Comparison of ENCODE assay signal across 1 cellular context in genomic region chr10:74176380-74177139, GRCh38.
TF ChIP-seq lines count a peak whose summit lies in the region.

No MANE protein-coding gene starts in this region.

TF ChIP-seq in K562, 482 proteins besides CTCF, POLR2A, EP300 and RAD21 (continued from another document and continues in another):
- TF ChIP-seq MGA (IDR thresholded peaks at IDR 0.05) (peak; percentile 96), TAL1 (IDR thresholded peaks at IDR 0.05) (no peak), ZNF75A (CRISPR knock-in tag; IDR thresholded peaks at IDR 0.05) (no peak), ELF1 (tag; IDR thresholded peaks at IDR 0.05) (no peak), ELF4 (CRISPR knock-in tag; IDR thresholded peaks at IDR 0.05) (no peak), BRF1 (IDR thresholded peaks at IDR 0.05; ENCODE audit: borderline replicate concordance, extremely low read depth, insufficient read length) (no peak), ZBTB17 (CRISPR knock-in tag; IDR thresholded peaks at IDR 0.05) (peak; percentile 90), YY1 (IDR thresholded peaks at IDR 0.05; ENCODE audit: borderline replicate concordance in 1 of 3, control insufficient read depth in 1 of 3, extremely low read depth in 1 of 3, insufficient read depth in 3 of 3, insufficient read length in 1 of 3, insufficient replicate concordance in 2 of 3, low read depth in 1 of 3, low read length in 2 of 3) (peak; percentile 96 to 99 (median 98)), REST (CRISPR knock-in tag; IDR thresholded peaks at IDR 0.05; ENCODE audit: low read depth) (peak; percentile 18; the same call in 1 of the 2 replicates), SREBF1 (IDR thresholded peaks at IDR 0.05; ENCODE audit: borderline replicate concordance, low read depth, low read length) (no peak), MEF2D (tag; conservative IDR thresholded peaks at IDR 0.05; ENCODE audit: low read depth) (peak; percentile 73; the same call in 1 of the 2 replicates), NR1H2 (CRISPR knock-in tag; IDR thresholded peaks at IDR 0.05) (no peak), ZNF143 (CRISPR knock-in tag; IDR thresholded peaks at IDR 0.05) (no peak; the same call in 1 of the 2 replicates), ZNF778 (CRISPR knock-in tag; IDR thresholded peaks at IDR 0.05) (no peak), RBBP5 (IDR thresholded peaks at IDR 0.05; ENCODE audit: borderline replicate concordance, insufficient read depth, low read length, poor library complexity, severe bottlenecking) (peak; percentile 99), ZKSCAN3 (CRISPR knock-in tag; IDR thresholded peaks at IDR 0.05) (no peak), ZC3H4 (CRISPR knock-in tag; IDR thresholded peaks at IDR 0.05; ENCODE audit: borderline replicate concordance) (peak; percentile 88; the same call in 1 of the 2 replicates), CTBP1 (IDR thresholded peaks at IDR 0.05; ENCODE audit: borderline replicate concordance) (peak; percentile 96), ZKSCAN8 (CRISPR knock-in tag; IDR thresholded peaks at IDR 0.05) (no peak; the same call in 1 of the 2 replicates), NR4A1 (CRISPR knock-in tag; IDR thresholded peaks at IDR 0.05) (no peak), NR4A1 (tag; IDR thresholded peaks at IDR 0.05) (peak; percentile 89), CHD1 (IDR thresholded peaks at IDR 0.05; ENCODE audit: low read length) (peak; percentile 94), SP1 (CRISPR knock-in tag; IDR thresholded peaks at IDR 0.05) (peak; percentile 89), ZBTB26 (CRISPR knock-in tag; IDR thresholded peaks at IDR 0.05) (peak; percentile 58; the same call in 1 of the 2 replicates), XRCC4 (IDR thresholded peaks at IDR 0.05; ENCODE audit: extremely low read depth, insufficient read depth, insufficient read length) (no peak), CBX3 (IDR thresholded peaks at IDR 0.05; ENCODE audit: borderline replicate concordance in 1 of 2, low read length in 2 of 2) (peak in 1 of 2 experiments; percentile 59; a peak in 2 of 3 replicates), KLF13 (tag; IDR thresholded peaks at IDR 0.05; ENCODE audit: borderline replicate concordance, low read depth) (peak; percentile 87), NR2C1 (IDR thresholded peaks at IDR 0.05) (0 out of 2 replicates have a peak, but pooled peaks have one; percentile 23), NR2C1 (tag; IDR thresholded peaks at IDR 0.05) (no peak; the same call in 1 of the 2 replicates), PPARD (CRISPR knock-in tag; IDR thresholded peaks at IDR 0.05) (no peak), JUN (IDR thresholded peaks at IDR 0.05; ENCODE audit: borderline replicate concordance, low read depth, low read length) (peak; percentile 69; the same call in 1 of the 2 replicates), JUN (CRISPR knock-in tag; IDR thresholded peaks at IDR 0.05; ENCODE audit: borderline replicate concordance) (no peak; the same call in 1 of the 2 replicates), BCL6 (CRISPR knock-in tag; IDR thresholded peaks at IDR 0.05) (peak; percentile 51; the same call in 1 of the 2 replicates), ELF2 (CRISPR knock-in tag; IDR thresholded peaks at IDR 0.05) (peak; percentile 64), PHF8 (IDR thresholded peaks at IDR 0.05; ENCODE audit: borderline replicate concordance, low read length) (peak; percentile 89)
- TF ChIP-seq, protein P1, sequence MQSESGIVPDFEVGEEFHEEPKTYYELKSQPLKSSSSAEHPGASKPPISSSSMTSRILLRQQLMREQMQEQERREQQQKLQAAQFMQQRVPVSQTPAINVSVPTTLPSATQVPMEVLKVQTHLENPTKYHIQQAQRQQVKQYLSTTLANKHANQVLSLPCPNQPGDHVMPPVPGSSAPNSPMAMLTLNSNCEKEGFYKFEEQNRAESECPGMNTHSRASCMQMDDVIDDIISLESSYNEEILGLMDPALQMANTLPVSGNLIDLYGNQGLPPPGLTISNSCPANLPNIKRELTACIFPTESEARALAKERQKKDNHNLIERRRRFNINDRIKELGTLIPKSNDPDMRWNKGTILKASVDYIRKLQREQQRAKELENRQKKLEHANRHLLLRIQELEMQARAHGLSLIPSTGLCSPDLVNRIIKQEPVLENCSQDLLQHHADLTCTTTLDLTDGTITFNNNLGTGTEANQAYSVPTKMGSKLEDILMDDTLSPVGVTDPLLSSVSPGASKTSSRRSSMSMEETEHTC (IDR thresholded peaks at IDR 0.05): peak; percentile 75; the same call in 1 of the 2 replicates
- TF ChIP-seq, protein P2, sequence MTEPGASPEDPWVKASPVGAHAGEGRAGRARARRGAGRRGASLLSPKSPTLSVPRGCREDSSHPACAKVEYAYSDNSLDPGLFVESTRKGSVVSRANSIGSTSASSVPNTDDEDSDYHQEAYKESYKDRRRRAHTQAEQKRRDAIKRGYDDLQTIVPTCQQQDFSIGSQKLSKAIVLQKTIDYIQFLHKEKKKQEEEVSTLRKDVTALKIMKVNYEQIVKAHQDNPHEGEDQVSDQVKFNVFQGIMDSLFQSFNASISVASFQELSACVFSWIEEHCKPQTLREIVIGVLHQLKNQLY (CRISPR knock-in tag; conservative IDR thresholded peaks at IDR 0.05): no peak
- TF ChIP-seq, protein P3, sequence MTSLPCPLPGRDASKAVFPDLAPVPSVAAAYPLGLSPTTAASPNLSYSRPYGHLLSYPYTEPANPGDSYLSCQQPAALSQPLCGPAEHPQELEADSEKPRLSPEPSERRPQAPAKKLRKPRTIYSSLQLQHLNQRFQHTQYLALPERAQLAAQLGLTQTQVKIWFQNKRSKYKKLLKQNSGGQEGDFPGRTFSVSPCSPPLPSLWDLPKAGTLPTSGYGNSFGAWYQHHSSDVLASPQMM (CRISPR knock-in tag; IDR thresholded peaks at IDR 0.05): no peak
- TF ChIP-seq, protein P4, sequence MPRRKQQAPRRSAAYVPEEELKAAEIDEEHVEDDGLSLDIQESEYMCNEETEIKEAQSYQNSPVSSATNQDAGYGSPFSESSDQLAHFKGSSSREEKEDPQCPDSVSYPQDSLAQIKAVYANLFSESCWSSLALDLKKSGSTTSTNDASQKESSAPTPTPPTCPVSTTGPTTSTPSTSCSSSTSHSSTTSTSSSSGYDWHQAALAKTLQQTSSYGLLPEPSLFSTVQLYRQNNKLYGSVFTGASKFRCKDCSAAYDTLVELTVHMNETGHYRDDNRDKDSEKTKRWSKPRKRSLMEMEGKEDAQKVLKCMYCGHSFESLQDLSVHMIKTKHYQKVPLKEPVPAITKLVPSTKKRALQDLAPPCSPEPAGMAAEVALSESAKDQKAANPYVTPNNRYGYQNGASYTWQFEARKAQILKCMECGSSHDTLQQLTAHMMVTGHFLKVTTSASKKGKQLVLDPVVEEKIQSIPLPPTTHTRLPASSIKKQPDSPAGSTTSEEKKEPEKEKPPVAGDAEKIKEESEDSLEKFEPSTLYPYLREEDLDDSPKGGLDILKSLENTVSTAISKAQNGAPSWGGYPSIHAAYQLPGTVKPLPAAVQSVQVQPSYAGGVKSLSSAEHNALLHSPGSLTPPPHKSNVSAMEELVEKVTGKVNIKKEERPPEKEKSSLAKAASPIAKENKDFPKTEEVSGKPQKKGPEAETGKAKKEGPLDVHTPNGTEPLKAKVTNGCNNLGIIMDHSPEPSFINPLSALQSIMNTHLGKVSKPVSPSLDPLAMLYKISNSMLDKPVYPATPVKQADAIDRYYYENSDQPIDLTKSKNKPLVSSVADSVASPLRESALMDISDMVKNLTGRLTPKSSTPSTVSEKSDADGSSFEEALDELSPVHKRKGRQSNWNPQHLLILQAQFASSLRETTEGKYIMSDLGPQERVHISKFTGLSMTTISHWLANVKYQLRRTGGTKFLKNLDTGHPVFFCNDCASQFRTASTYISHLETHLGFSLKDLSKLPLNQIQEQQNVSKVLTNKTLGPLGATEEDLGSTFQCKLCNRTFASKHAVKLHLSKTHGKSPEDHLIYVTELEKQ (CRISPR knock-in tag; IDR thresholded peaks at IDR 0.05): no peak
